Comparison of ENCODE assay signal across 9 cellular contexts in the genomic region with DNA sequence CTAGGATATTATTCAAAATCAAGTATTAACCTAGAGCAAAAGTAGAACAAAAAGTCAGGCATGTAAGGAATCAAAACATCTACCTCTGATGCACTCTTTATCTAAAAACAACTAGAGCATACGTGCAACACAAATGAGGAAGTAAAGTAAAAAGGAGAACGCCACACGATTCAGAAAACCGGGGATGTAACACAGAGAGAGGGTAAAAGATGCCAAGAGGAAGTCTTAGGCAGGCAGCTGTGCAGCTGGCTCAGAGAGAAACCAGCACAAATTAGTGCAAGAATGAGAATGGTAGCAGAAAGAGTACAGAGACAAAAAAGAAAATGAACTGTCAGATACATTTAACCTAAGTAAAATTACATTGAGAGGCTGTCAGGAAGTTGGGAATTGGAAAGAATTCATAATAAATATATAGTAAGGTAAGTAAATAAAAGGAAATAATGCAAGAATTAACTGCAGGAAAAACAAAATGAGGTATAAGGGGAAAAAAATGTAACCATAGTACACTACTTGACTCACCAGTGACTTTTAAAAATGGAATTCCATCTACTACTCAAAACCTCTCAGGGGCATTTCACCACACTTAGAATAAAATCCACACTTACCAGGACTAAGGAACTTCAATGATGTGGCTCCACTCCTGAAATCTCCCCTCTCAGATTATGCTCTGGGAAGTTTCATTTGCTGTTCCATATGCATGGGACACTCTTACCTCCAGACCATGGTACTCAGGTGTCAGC. TPM values are rescaled to one million over a fixed set of nuclear protein-coding genes. Genes with fewer than 3 reads are reported as not detected.
DNase-seq lines count a peak whose midpoint lies in the region; ATAC-seq and TF ChIP-seq lines count a peak whose summit lies in the region.
"Had no signal": no experiment of that assay in that cellular context is flagged by ENCODE, and none has a peak within 500 bp of the region (broad histone marks: within the 10 kb centered on the region; RNA-seq: fewer than 3 reads in every experiment).

No MANE protein-coding gene starts in this region.

- in situ Hi-C loops in GM13977 (cut with MboI; ENCODE audit: low pct_unique_long_range_greater_than_20kb, low sequenced_read_pairs, unreplicated experiment), result no loop called here

- H3K27me3 ChIP-seq in HL-60 (ENCODE audit: insufficient read depth, poor library complexity, severe bottlenecking), result no peaks in the 10 kb centered on the region
- H3K27me3 ChIP-seq: cardiac muscle cell had no signal

- intact Hi-C loops in activated T-helper 1 cell treated with anti-CD3 and anti-CD28 coated beads, Interleukin-12 subunit alpha, Interleukin-12 subunit beta, Interleukin-2, Interleukin-4 antibody, amounts not matched to agents 30 ng/mL and 10 ng/mL and 1 ng/mL, durations not matched to agents 14 hours and 24 hours and 36 hours (cut with micrococcal nuclease), result no loop called here

- no peaks in the 10 kb centered on the region for H3K36me3 Mint-ChIP-seq in activated T-helper 1 cell treated with anti-CD3 and anti-CD28 coated beads, Interleukin-12 subunit alpha, Interleukin-12 subunit beta, Interleukin-2, Interleukin-4 antibody, amounts not matched to agents 30 ng/mL and 10 ng/mL and 1 ng/mL, durations not matched to agents 14 hours and 24 hours and 36 hours (ENCODE audit: low read depth)

- peaks cover 10% of the 10 kb centered on the region for H3K4me1 Mint-ChIP-seq in activated T-helper 1 cell treated with anti-CD3 and anti-CD28 coated beads, Interleukin-12 subunit alpha, Interleukin-12 subunit beta, Interleukin-2, Interleukin-4 antibody, amounts not matched to agents 30 ng/mL and 10 ng/mL and 1 ng/mL, durations not matched to agents 14 hours and 24 hours and 36 hours (ENCODE audit: low read depth)

- peak; percentile 96 for ATAC-seq in GM21717 (IDR thresholded peaks at IDR 0.05; ENCODE audit: unreplicated experiment)

- H3K9me3 Mint-ChIP-seq in activated T-helper 1 cell treated with anti-CD3 and anti-CD28 coated beads, Interleukin-12 subunit alpha, Interleukin-12 subunit beta, Interleukin-2, Interleukin-4 antibody, amounts not matched to agents 30 ng/mL and 10 ng/mL and 1 ng/mL, durations not matched to agents 14 hours and 24 hours and 36 hours, result no peaks in the 10 kb centered on the region

- TF ChIP-seq CTCF in GM13977 (IDR thresholded peaks at IDR 0.05; ENCODE audit: extremely low read depth, insufficient read depth, missing control alignments), result no peak
- TF ChIP-seq CTCF in HL-60 (IDR thresholded peaks at IDR 0.05; ENCODE audit: insufficient read depth, low read length), result no peak
- TF ChIP-seq CTCF in fibroblast of the aortic adventitia (IDR thresholded peaks at IDR 0.05; ENCODE audit: insufficient read depth, low read length), result no peak

- peak overlapping the region; percentile 36 for H3K27ac ChIP-seq in HL-60 (replicated peaks)
- H3K27ac ChIP-seq: cardiac muscle cell had no signal

- DNase-seq in GM13977 (ENCODE audit: low spot score) (peak; percentile 64), HL-60 (ENCODE audit: low read depth in 1 of 2, low spot score in 1 of 2) (peak in 1 of 2 experiments; percentile 86), fibroblast of the aortic adventitia (ENCODE audit: low read depth) (peak; percentile 22), foreskin melanocyte (no peak), DMS153 treated with DMSO at 0.1 percent for 48 hours (lab: John Stamatoyannopoulos, UW; ENCODE audit: unreplicated experiment) (no peak), NCI-H748 (lab: John Stamatoyannopoulos, UW; ENCODE audit: unreplicated experiment) (no peak)
- DNase-seq in activated T-helper 1 cell treated with anti-CD3 and anti-CD28 coated beads, Interleukin-12 subunit alpha, Interleukin-12 subunit beta, Interleukin-2, Interleukin-4 antibody, amounts not matched to agents 30 ng/mL and 10 ng/mL and 1 ng/mL, durations not matched to agents 14 hours and 24 hours and 36 hours (ENCODE audit: low spot score), result no peak

- H3K4me3 ChIP-seq in HL-60 (replicated peaks; ENCODE audit: insufficient read depth, low read length) (no peak overlapping the region), fibroblast of the aortic adventitia (ENCODE audit: low read depth, low read length) (no peak overlapping the region)
- H3K4me3 ChIP-seq: cardiac muscle cell had no signal

- H3K4me3 Mint-ChIP-seq in activated T-helper 1 cell treated with anti-CD3 and anti-CD28 coated beads, Interleukin-12 subunit alpha, Interleukin-12 subunit beta, Interleukin-2, Interleukin-4 antibody, amounts not matched to agents 30 ng/mL and 10 ng/mL and 1 ng/mL, durations not matched to agents 14 hours and 24 hours and 36 hours, result no peak overlapping the region

- peaks cover 2% of the 10 kb centered on the region for H3K27me3 Mint-ChIP-seq in activated T-helper 1 cell treated with anti-CD3 and anti-CD28 coated beads, Interleukin-12 subunit alpha, Interleukin-12 subunit beta, Interleukin-2, Interleukin-4 antibody, amounts not matched to agents 30 ng/mL and 10 ng/mL and 1 ng/mL, durations not matched to agents 14 hours and 24 hours and 36 hours (ENCODE audit: insufficient read depth)

- no peak overlapping the region for H3K27ac Mint-ChIP-seq in activated T-helper 1 cell treated with anti-CD3 and anti-CD28 coated beads, Interleukin-12 subunit alpha, Interleukin-12 subunit beta, Interleukin-2, Interleukin-4 antibody, amounts not matched to agents 30 ng/mL and 10 ng/mL and 1 ng/mL, durations not matched to agents 14 hours and 24 hours and 36 hours

RNA-seq across cellular contexts. Expression of a gene that starts 17.1 kb away (rescaled TPM):
- total RNA-seq in fibroblast of the aortic adventitia (ENCODE audit: low replicate concordance), result 186 and 453 TPM in 2 replicates
- 37.3 and 42.0 TPM in 2 replicates for total RNA-seq in activated T-helper 1 cell treated with anti-CD3 and anti-CD28 coated beads, Interleukin-12 subunit alpha, Interleukin-12 subunit beta, Interleukin-2, Interleukin-4 antibody, amounts not matched to agents 30 ng/mL and 10 ng/mL and 1 ng/mL, durations not matched to agents 14 hours and 24 hours and 36 hours

Comparison
In these comparisons a context has a peak if more than half of its experiments do, and no peak if none do; other contexts are left out.
1. DNase-seq: peak in GM13977 (single experiment) and fibroblast of the aortic adventitia (single experiment); none in activated T-helper 1 cell treated with anti-CD3 and anti-CD28 coated beads, Interleukin-12 subunit alpha, Interleukin-12 subunit beta, Interleukin-2, Interleukin-4 antibody, amounts not matched to agents 30 ng/mL and 10 ng/mL and 1 ng/mL, durations not matched to agents 14 hours and 24 hours and 36 hours (single experiment), foreskin melanocyte (single experiment), DMS153 treated with DMSO at 0.1 percent for 48 hours (single experiment) and NCI-H748 (single experiment).